In the genomic region with DNA sequence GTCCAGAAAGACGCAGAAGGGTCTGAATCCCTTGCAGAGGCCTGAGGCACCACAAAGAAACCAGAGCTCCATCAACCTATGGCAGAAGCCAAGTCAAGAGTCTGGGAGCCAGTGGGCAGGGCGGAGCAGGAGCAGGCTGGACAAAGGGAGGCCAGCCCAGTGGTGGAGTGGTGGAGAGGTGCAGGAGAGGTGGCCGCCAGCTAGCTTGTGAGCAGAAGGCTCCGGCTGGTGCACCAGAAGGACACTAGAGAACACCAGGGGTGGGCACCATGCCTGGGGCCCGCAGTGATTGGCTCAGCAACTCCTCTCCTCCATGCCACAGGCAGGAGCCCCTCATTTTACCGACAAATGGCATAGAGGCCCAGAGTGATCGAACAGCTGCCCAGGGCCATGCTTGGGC, we compare ENCODE assay signal across 27 cellular contexts.
"Had no signal": no experiment of that assay in that cellular context is flagged by ENCODE, and none has a peak within 500 bp of the region (broad histone marks: within the 10 kb centered on the region; RNA-seq: fewer than 3 reads in every experiment).

No MANE protein-coding gene starts in this region.

- DNase-seq: activated B cell treated with CpG ODN at 0.5 μM for 24 hours; activated CD4-positive, alpha-beta T cell treated with anti-CD3 and anti-CD28 coated beads, Interleukin-2, amount 10 ng/mL, durations not matched to agents 24 days and 14 days; activated CD4-positive, alpha-beta T cell treated with anti-CD3 and anti-CD28 coated beads, Interleukin-2, amount 50 U/mL, for 4 hours; activated CD8-positive, alpha-beta T cell treated with anti-CD3 and anti-CD28 coated beads for 36 hours; activated naive CD4-positive, alpha-beta T cell; activated naive CD4-positive, alpha-beta T cell treated with anti-CD3 and anti-CD28 coated beads, Interleukin-2, amount 50 U/mL, for 16 hours; activated naive CD8-positive, alpha-beta T cell treated with anti-CD3 and anti-CD28 coated beads for 36 hours; activated T-cell treated with anti-CD3 and anti-CD28 coated beads, Interleukin-2, amount 50 U/mL, for 1 hour; amniotic stem cell; Karpas-422; KBM-7; NCI-H1105; NCI-H1436; NCI-H1694; NCI-H2029; NCI-H345; NCI-H524 treated with DMSO at 0.1 percent for 48 hours; NK-92 treated with Interleukin-12 subunit alpha and Interleukin-12 subunit beta, amount 100 ng/mL, for 24 hours; OCI-M1; Right ventricle myocardium superior; SW 1271; T-helper 1 cell; T-helper 2 cell; T-helper 9 cell had no signal

- H3K4me1 ChIP-seq: ascending aorta had no signal

- H3K27me3 ChIP-seq: ascending aorta, cardiac muscle cell had no signal

- ATAC-seq: activated CD8-positive, alpha-beta T cell treated with anti-CD3 and anti-CD28 coated beads for 36 hours had no signal

- H3K4me3 ChIP-seq: ascending aorta, cardiac muscle cell had no signal

- H3K9me3 ChIP-seq: ascending aorta had no signal

- H3K27ac ChIP-seq: ascending aorta, cardiac muscle cell, VCaP had no signal

- H3K36me3 ChIP-seq: ascending aorta, cardiac muscle cell had no signal
